Comparison of ENCODE assay signal across 1 cellular context in the genomic region with DNA sequence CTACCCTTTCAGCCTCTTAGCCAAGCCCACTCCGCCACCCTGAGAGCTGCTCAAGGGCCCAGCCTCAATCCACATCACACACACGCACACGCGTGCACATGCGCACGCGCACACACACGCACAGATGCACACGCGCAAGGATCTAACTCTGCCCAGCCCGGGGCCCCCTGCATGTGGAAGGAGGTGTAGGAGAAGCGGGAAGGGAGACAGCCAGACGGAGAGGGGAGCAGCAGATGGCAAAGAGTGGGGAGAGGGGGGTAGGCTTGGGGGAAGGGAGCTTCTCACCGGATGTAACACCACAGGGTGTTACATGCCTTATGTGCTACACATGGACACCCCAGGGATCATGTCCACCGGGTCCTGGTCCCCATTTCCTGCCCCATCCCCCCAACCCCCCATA.
TF ChIP-seq lines count a peak whose summit lies in the region.

No MANE protein-coding gene starts in this region.

TF ChIP-seq in GM12878, 131 proteins besides CTCF, POLR2A, EP300 and RAD21:
- TF ChIP-seq BHLHE40 (IDR thresholded peaks at IDR 0.05; ENCODE audit: borderline replicate concordance in 1 of 2, low read depth in 2 of 2, low read length in 1 of 2) (no peak), ATF7 (IDR thresholded peaks at IDR 0.05; ENCODE audit: low read depth) (no peak)
- TF ChIP-seq, protein P1, sequence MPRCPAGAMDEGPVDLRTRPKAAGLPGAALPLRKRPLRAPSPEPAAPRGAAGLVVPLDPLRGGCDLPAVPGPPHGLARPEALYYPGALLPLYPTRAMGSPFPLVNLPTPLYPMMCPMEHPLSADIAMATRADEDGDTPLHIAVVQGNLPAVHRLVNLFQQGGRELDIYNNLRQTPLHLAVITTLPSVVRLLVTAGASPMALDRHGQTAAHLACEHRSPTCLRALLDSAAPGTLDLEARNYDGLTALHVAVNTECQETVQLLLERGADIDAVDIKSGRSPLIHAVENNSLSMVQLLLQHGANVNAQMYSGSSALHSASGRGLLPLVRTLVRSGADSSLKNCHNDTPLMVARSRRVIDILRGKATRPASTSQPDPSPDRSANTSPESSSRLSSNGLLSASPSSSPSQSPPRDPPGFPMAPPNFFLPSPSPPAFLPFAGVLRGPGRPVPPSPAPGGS (IDR thresholded peaks at IDR 0.05; ENCODE audit: borderline replicate concordance, insufficient read depth, low read depth, low read length, poor library complexity, severe bottlenecking) = peak; percentile 62
